Comparison of ENCODE assay signal across 1 cellular context in genomic region chr7:74197449-74198108, GRCh38.
TF ChIP-seq lines count a peak whose summit lies in the region.

No MANE protein-coding gene starts in this region.

TF ChIP-seq in K562, 482 proteins besides CTCF, POLR2A, EP300 and RAD21 (continued from another document):
- TF ChIP-seq E4F1 (CRISPR knock-in tag; IDR thresholded peaks at IDR 0.05; ENCODE audit: borderline replicate concordance), result no peak
TF ChIP-seq in K562: peak in this region for 10.
